ENCODE assay signal across 16 cellular contexts in genomic region chr2:105788670-105789290, GRCh38. TPM values are rescaled to one million over a fixed set of nuclear protein-coding genes. Genes with fewer than 3 reads are reported as not detected.
DNase-seq lines count a peak whose midpoint lies in the region; ATAC-seq and TF ChIP-seq lines count a peak whose summit lies in the region.
"Had no signal": no experiment of that assay in that cellular context is flagged by ENCODE, and none has a peak within 500 bp of the region (broad histone marks: within the 10 kb centered on the region; RNA-seq: fewer than 3 reads in every experiment).

No MANE protein-coding gene starts in this region.

- no peak for TF ChIP-seq CTCF in vagina (IDR thresholded peaks at IDR 0.05)

- ATAC-seq in effector memory CD8-positive, alpha-beta T cell (replicated peaks) = no peak
- no peak for ATAC-seq in stimulated activated memory B cell treated with anti-CD40 and anti-IgM and Interleukin-4, amounts not matched to agents 10 μg/mL and 1 μg/mL and 100 μg/mL, for 72 hours
- ATAC-seq: PC-3 had no signal

- peak overlapping the region; percentile 67 for H3K4me3 Mint-ChIP-seq in activated T-cell treated with anti-CD3 and anti-CD28 coated beads, Interleukin-2, amount 50 U/mL, for 24 hours
- H3K4me3 Mint-ChIP-seq in activated CD4-positive, alpha-beta memory T cell treated with anti-CD3 and anti-CD28 coated beads for 36 hours = no peak overlapping the region
- peak overlapping the region in 1 of 2 donors; percentile 74 for H3K4me3 Mint-ChIP-seq in effector memory CD8-positive, alpha-beta T cell
- no peak overlapping the region for H3K4me3 Mint-ChIP-seq in stimulated activated memory B cell treated with anti-CD40 and anti-IgM and Interleukin-4, amounts not matched to agents 10 μg/mL and 1 μg/mL and 100 μg/mL, for 72 hours
- H3K4me3 Mint-ChIP-seq: neural progenitor cell had no signal

- no peak for DNase-seq in activated T-cell treated with anti-CD3 and anti-CD28 coated beads, Interleukin-2, amount 50 U/mL, for 24 hours
- no peak for DNase-seq in activated T-cell treated with anti-CD3 and anti-CD28 coated beads, Interleukin-2, amount 50 U/mL, for 1 hour
- DNase-seq in activated CD4-positive, alpha-beta memory T cell treated with anti-CD3 and anti-CD28 coated beads for 36 hours = no peak
- DNase-seq in effector memory CD8-positive, alpha-beta T cell = no peak
- DNase-seq in GM03348 (ENCODE audit: low spot score) = no peak
- DNase-seq in vagina (ENCODE audit: extremely low spot score in 2 of 2) = no peak
- no peak for DNase-seq in caudate nucleus (lab: John Stamatoyannopoulos, UW)
- DNase-seq: ACHN; activated CD4-positive, alpha-beta T cell treated with anti-CD3 and anti-CD28 coated beads, Interleukin-2, amount 50 U/mL, for 1 hour; amniotic stem cell; DMS 273 treated with DMSO at 0.1 percent for 48 hours; NCI-H1694 treated with DMSO at 0.1 percent for 48 hours; NCI-H510A treated with DMSO at 0.1 percent for 48 hours; PC-3 had no signal

- TF ChIP-seq POLR2A in vagina (IDR thresholded peaks at IDR 0.05) = no peak

- H3K4me1 Mint-ChIP-seq in activated T-cell treated with anti-CD3 and anti-CD28 coated beads, Interleukin-2, amount 50 U/mL, for 24 hours (ENCODE audit: low read depth) = peaks cover 98% of the 10 kb centered on the region
- peaks cover 98% of the 10 kb centered on the region for H3K4me1 Mint-ChIP-seq in activated CD4-positive, alpha-beta memory T cell treated with anti-CD3 and anti-CD28 coated beads for 36 hours (ENCODE audit: low read depth)
- H3K4me1 Mint-ChIP-seq in effector memory CD8-positive, alpha-beta T cell (ENCODE audit: low read depth in 2 of 2) = peaks cover 82% of the 10 kb centered on the region in 2 donors
- H3K4me1 Mint-ChIP-seq in stimulated activated memory B cell treated with anti-CD40 and anti-IgM and Interleukin-4, amounts not matched to agents 10 μg/mL and 1 μg/mL and 100 μg/mL, for 72 hours = peaks cover 89% of the 10 kb centered on the region

- H3K9me3 Mint-ChIP-seq in activated T-cell treated with anti-CD3 and anti-CD28 coated beads, Interleukin-2, amount 50 U/mL, for 24 hours = no peaks in the 10 kb centered on the region
- no peaks in the 10 kb centered on the region for H3K9me3 Mint-ChIP-seq in activated CD4-positive, alpha-beta memory T cell treated with anti-CD3 and anti-CD28 coated beads for 36 hours
- H3K9me3 Mint-ChIP-seq in effector memory CD8-positive, alpha-beta T cell = no peaks in the 10 kb centered on the region
- H3K9me3 Mint-ChIP-seq in stimulated activated memory B cell treated with anti-CD40 and anti-IgM and Interleukin-4, amounts not matched to agents 10 μg/mL and 1 μg/mL and 100 μg/mL, for 72 hours = no peaks in the 10 kb centered on the region

- H3K4me1 ChIP-seq in vagina = peaks cover 67% of the 10 kb centered on the region

- peaks cover 80% of the 10 kb centered on the region for H3K36me3 Mint-ChIP-seq in activated T-cell treated with anti-CD3 and anti-CD28 coated beads, Interleukin-2, amount 50 U/mL, for 24 hours (ENCODE audit: low read depth)
- H3K36me3 Mint-ChIP-seq in activated CD4-positive, alpha-beta memory T cell treated with anti-CD3 and anti-CD28 coated beads for 36 hours = peaks cover 27% of the 10 kb centered on the region
- H3K36me3 Mint-ChIP-seq in effector memory CD8-positive, alpha-beta T cell (ENCODE audit: insufficient read depth) = peaks cover 19% of the 10 kb centered on the region
- H3K36me3 Mint-ChIP-seq in stimulated activated memory B cell treated with anti-CD40 and anti-IgM and Interleukin-4, amounts not matched to agents 10 μg/mL and 1 μg/mL and 100 μg/mL, for 72 hours = peaks cover 34% of the 10 kb centered on the region

- POLR2A ChIA-PET in activated CD4-positive, alpha-beta memory T cell treated with anti-CD3 and anti-CD28 coated beads for 36 hours (lab: Charles Lee) = interaction anchor here (0.7 to 2.6 kb wide), 2 partner anchors 42 to 51 kb away, joined by 3 to 15 read pairs; no protein-coding TSS in a partner anchor

- H3K27ac Mint-ChIP-seq in activated T-cell treated with anti-CD3 and anti-CD28 coated beads, Interleukin-2, amount 50 U/mL, for 24 hours = peak overlapping the region; percentile 95
- H3K27ac Mint-ChIP-seq in activated CD4-positive, alpha-beta memory T cell treated with anti-CD3 and anti-CD28 coated beads for 36 hours = peak overlapping the region; percentile 96
- peak overlapping the region; percentile 94 to 95 for H3K27ac Mint-ChIP-seq in effector memory CD8-positive, alpha-beta T cell
- peak overlapping the region; percentile 87 for H3K27ac Mint-ChIP-seq in stimulated activated memory B cell treated with anti-CD40 and anti-IgM and Interleukin-4, amounts not matched to agents 10 μg/mL and 1 μg/mL and 100 μg/mL, for 72 hours
- H3K27ac Mint-ChIP-seq: neural progenitor cell had no signal

- no peaks in the 10 kb centered on the region for H3K9me3 ChIP-seq in vagina

- H3K27me3 ChIP-seq in vagina = no peaks in the 10 kb centered on the region
- H3K27me3 ChIP-seq: neural progenitor cell had no signal

- no peak overlapping the region for H3K4me3 ChIP-seq in vagina
- H3K4me3 ChIP-seq: neural progenitor cell had no signal

- H3K36me3 ChIP-seq in vagina = no peaks in the 10 kb centered on the region
- H3K36me3 ChIP-seq: neural progenitor cell had no signal

- no peaks in the 10 kb centered on the region for H3K27me3 Mint-ChIP-seq in activated T-cell treated with anti-CD3 and anti-CD28 coated beads, Interleukin-2, amount 50 U/mL, for 24 hours
- H3K27me3 Mint-ChIP-seq in activated CD4-positive, alpha-beta memory T cell treated with anti-CD3 and anti-CD28 coated beads for 36 hours = no peaks in the 10 kb centered on the region
- no peaks in the 10 kb centered on the region for H3K27me3 Mint-ChIP-seq in effector memory CD8-positive, alpha-beta T cell
- H3K27me3 Mint-ChIP-seq in stimulated activated memory B cell treated with anti-CD40 and anti-IgM and Interleukin-4, amounts not matched to agents 10 μg/mL and 1 μg/mL and 100 μg/mL, for 72 hours = no peaks in the 10 kb centered on the region

- no peak overlapping the region for H3K27ac ChIP-seq in vagina
- no peak overlapping the region for H3K27ac ChIP-seq in caudate nucleus (ENCODE audit: low read depth, low read length)
- H3K27ac ChIP-seq: neural progenitor cell had no signal

- CTCF ChIA-PET in activated CD4-positive, alpha-beta memory T cell treated with anti-CD3 and anti-CD28 coated beads for 36 hours (lab: Charles Lee) = interaction anchor here (0.7 to 1.7 kb wide), 5 partner anchors 10 to 181 kb away, joined by 3 to 7 read pairs (median 3); no protein-coding TSS in a partner anchor

- intact Hi-C loops in activated CD4-positive, alpha-beta memory T cell treated with anti-CD3 and anti-CD28 coated beads for 36 hours (cut with micrococcal nuclease) = loop anchor here (2.0 kb wide), 1 partner anchor 14 kb away; no protein-coding TSS in a partner anchor
- intact Hi-C loops in vagina (cut with DNase I) = no loop called here

RNA-seq across cellular contexts. Expression of gene NCK2, which starts 44.1 kb away (rescaled TPM):
- total RNA-seq in activated CD4-positive, alpha-beta memory T cell treated with anti-CD3 and anti-CD28 coated beads for 36 hours = 10 to 100 TPM; 81.8 to 85.8 TPM
- total RNA-seq in vagina = 45.9 TPM
